ENCODE assay signal across 1 cellular context in the genomic region with DNA sequence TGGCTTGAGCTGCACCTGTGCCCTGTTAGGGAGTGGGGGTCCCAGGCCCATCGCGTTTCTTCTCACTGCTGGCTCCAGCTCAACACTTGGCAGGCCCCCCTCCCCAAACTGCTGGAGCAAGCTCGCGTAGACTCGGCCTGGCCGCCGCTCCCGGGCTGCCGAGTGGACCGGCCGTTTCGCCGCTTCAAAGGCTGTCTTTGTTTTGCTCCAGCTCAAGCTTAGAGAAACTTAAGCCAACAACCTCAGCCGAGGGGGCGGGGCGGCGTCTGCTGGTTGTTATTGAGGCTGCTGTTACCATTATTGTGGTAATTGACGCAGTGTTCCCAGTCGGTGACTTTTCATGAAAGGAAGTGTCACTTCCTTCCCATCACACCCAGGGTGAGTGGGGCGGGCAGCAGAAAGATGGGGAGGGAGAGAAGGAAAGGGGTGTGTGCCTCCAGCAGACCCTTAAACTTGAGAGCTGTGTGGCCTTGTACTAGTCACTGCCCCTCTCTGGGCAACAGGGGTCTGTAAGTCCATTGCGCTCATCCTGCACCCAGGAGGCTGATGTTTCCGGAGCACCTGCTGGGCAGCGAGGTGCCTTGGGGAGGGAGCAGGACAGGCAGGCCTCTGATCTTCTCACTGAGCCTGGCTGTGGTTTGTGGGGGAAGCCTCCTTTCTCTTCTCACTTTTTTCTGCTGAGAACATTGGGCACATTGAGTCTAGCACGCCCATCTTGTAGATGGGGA.
A peak's percentile ranks its signal among the peaks of the same experiment; 100 is the strongest.
TF ChIP-seq lines count a peak whose summit lies in the region.

No MANE protein-coding gene starts in this region.

TF ChIP-seq in GM12878, 131 proteins besides CTCF, POLR2A, EP300 and RAD21 (continued from another document and continues in another):
- TF ChIP-seq, protein P1, sequence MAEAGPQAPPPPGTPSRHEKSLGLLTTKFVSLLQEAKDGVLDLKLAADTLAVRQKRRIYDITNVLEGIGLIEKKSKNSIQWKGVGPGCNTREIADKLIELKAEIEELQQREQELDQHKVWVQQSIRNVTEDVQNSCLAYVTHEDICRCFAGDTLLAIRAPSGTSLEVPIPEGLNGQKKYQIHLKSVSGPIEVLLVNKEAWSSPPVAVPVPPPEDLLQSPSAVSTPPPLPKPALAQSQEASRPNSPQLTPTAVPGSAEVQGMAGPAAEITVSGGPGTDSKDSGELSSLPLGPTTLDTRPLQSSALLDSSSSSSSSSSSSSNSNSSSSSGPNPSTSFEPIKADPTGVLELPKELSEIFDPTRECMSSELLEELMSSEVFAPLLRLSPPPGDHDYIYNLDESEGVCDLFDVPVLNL (IDR thresholded peaks at IDR 0.05; ENCODE audit: low read depth, low read length) = no peak
- TF ChIP-seq TCF12 (IDR thresholded peaks at IDR 0.05; ENCODE audit: low read depth, low read length) = no peak
- peak; percentile 78 for TF ChIP-seq RUNX3 (IDR thresholded peaks at IDR 0.05; ENCODE audit: low read length)
- 0 out of 2 replicates have a peak, but pooled peaks have one; percentile 2 for TF ChIP-seq WRNIP1 (IDR thresholded peaks at IDR 0.05; ENCODE audit: borderline replicate concordance, low read depth, low read length)
- no peak for TF ChIP-seq TCF7 (IDR thresholded peaks at IDR 0.05; ENCODE audit: borderline replicate concordance)
- TF ChIP-seq, protein P2, sequence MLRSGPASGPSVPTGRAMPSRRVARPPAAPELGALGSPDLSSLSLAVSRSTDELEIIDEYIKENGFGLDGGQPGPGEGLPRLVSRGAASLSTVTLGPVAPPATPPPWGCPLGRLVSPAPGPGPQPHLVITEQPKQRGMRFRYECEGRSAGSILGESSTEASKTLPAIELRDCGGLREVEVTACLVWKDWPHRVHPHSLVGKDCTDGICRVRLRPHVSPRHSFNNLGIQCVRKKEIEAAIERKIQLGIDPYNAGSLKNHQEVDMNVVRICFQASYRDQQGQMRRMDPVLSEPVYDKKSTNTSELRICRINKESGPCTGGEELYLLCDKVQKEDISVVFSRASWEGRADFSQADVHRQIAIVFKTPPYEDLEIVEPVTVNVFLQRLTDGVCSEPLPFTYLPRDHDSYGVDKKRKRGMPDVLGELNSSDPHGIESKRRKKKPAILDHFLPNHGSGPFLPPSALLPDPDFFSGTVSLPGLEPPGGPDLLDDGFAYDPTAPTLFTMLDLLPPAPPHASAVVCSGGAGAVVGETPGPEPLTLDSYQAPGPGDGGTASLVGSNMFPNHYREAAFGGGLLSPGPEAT (IDR thresholded peaks at IDR 0.05; ENCODE audit: low read depth) = peak; percentile 43; the same call in 1 of the 2 replicates
- peak; percentile 55 for TF ChIP-seq LARP7 (IDR thresholded peaks at IDR 0.05)
- TF ChIP-seq GATAD2B (conservative IDR thresholded peaks at IDR 0.05; ENCODE audit: low read depth) = no peak; the same call in 1 of the 2 replicates
- no peak for TF ChIP-seq NR2C2 (IDR thresholded peaks at IDR 0.05; ENCODE audit: borderline replicate concordance, control insufficient read depth, insufficient read length, low read depth)
- TF ChIP-seq HDAC6 (IDR thresholded peaks at IDR 0.05; ENCODE audit: unreplicated experiment) = no peak
- no peak for TF ChIP-seq RELA (IDR thresholded peaks at IDR 0.05; ENCODE audit: borderline replicate concordance, partially characterized antibody)
- TF ChIP-seq EGR1 (IDR thresholded peaks at IDR 0.05; ENCODE audit: borderline replicate concordance in 1 of 2, low read depth in 2 of 2, low read length in 2 of 2) = 0 out of 3 replicates have a peak, but pooled peaks of 1 of the 2 experiments have one; percentile 23
- no peak for TF ChIP-seq FOXK2 (IDR thresholded peaks at IDR 0.05)
- TF ChIP-seq ZNF384 (IDR thresholded peaks at IDR 0.05; ENCODE audit: borderline replicate concordance, low read depth, low read length) = no peak; the same call in 1 of the 2 replicates
- TF ChIP-seq CBFB (IDR thresholded peaks at IDR 0.05; ENCODE audit: low read depth) = no peak
- TF ChIP-seq USF2 (IDR thresholded peaks at IDR 0.05; ENCODE audit: borderline replicate concordance, low read depth, low read length) = no peak
- no peak for TF ChIP-seq RBBP5 (conservative IDR thresholded peaks at IDR 0.05)
- no peak for TF ChIP-seq ELK1 (IDR thresholded peaks at IDR 0.05; ENCODE audit: low read depth, low read length)
- no peak for TF ChIP-seq SUPT20H (IDR thresholded peaks at IDR 0.05; ENCODE audit: borderline replicate concordance, control insufficient read depth, low read depth, low read length)
- TF ChIP-seq MXI1 (IDR thresholded peaks at IDR 0.05; ENCODE audit: low read depth, low read length) = 0 out of 2 replicates have a peak, but pooled peaks have one; percentile 23
- TF ChIP-seq ETV6 (conservative IDR thresholded peaks at IDR 0.05 in 1 of 2, IDR thresholded peaks at IDR 0.05 in 1 of 2; ENCODE audit: borderline replicate concordance in 1 of 2, low read depth in 1 of 2) = no peak
- peak; percentile 80; the same call in 1 of the 2 replicates for TF ChIP-seq ZSCAN29 (IDR thresholded peaks at IDR 0.05)
- TF ChIP-seq HCFC1 (IDR thresholded peaks at IDR 0.05; ENCODE audit: low read length) = no peak
- TF ChIP-seq SMAD1 (IDR thresholded peaks at IDR 0.05; ENCODE audit: low read depth, partially characterized antibody) = no peak
- no peak for TF ChIP-seq CBX3 (IDR thresholded peaks at IDR 0.05; ENCODE audit: borderline replicate concordance, low read depth)
- TF ChIP-seq MEF2A (IDR thresholded peaks at IDR 0.05; ENCODE audit: insufficient read depth, low read depth, low read length) = no peak
- TF ChIP-seq CREB1 (IDR thresholded peaks at IDR 0.05; ENCODE audit: low read depth) = peak; percentile 55
- TF ChIP-seq POLR2AphosphoS2 (IDR thresholded peaks at IDR 0.05; ENCODE audit: low read depth, low read length) = no peak
- TF ChIP-seq PML (IDR thresholded peaks at IDR 0.05; ENCODE audit: low read length) = no peak
- no peak for TF ChIP-seq TBL1XR1 (IDR thresholded peaks at IDR 0.05; ENCODE audit: low read depth, low read length)
- TF ChIP-seq, protein P3, sequence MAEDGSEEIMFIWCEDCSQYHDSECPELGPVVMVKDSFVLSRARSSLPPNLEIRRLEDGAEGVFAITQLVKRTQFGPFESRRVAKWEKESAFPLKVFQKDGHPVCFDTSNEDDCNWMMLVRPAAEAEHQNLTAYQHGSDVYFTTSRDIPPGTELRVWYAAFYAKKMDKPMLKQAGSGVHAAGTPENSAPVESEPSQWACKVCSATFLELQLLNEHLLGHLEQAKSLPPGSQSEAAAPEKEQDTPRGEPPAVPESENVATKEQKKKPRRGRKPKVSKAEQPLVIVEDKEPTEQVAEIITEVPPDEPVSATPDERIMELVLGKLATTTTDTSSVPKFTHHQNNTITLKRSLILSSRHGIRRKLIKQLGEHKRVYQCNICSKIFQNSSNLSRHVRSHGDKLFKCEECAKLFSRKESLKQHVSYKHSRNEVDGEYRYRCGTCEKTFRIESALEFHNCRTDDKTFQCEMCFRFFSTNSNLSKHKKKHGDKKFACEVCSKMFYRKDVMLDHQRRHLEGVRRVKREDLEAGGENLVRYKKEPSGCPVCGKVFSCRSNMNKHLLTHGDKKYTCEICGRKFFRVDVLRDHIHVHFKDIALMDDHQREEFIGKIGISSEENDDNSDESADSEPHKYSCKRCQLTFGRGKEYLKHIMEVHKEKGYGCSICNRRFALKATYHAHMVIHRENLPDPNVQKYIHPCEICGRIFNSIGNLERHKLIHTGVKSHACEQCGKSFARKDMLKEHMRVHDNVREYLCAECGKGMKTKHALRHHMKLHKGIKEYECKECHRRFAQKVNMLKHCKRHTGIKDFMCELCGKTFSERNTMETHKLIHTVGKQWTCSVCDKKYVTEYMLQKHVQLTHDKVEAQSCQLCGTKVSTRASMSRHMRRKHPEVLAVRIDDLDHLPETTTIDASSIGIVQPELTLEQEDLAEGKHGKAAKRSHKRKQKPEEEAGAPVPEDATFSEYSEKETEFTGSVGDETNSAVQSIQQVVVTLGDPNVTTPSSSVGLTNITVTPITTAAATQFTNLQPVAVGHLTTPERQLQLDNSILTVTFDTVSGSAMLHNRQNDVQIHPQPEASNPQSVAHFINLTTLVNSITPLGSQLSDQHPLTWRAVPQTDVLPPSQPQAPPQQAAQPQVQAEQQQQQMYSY (CRISPR knock-in tag; IDR thresholded peaks at IDR 0.05) = no peak
- no peak for TF ChIP-seq ATF2 (IDR thresholded peaks at IDR 0.05; ENCODE audit: low read length)
- 0 out of 4 replicates have a peak, but pooled peaks of 1 of the 2 experiments have one; percentile 5 for TF ChIP-seq BHLHE40 (IDR thresholded peaks at IDR 0.05; ENCODE audit: borderline replicate concordance in 1 of 2, low read depth in 2 of 2, low read length in 1 of 2)
- TF ChIP-seq POLR2AphosphoS5 (IDR thresholded peaks at IDR 0.05; ENCODE audit: low read length) = peak; percentile 2; the same call in 1 of the 2 replicates
- TF ChIP-seq BMI1 (IDR thresholded peaks at IDR 0.05; ENCODE audit: borderline replicate concordance) = no peak
- TF ChIP-seq IRF3 (IDR thresholded peaks at IDR 0.05) = no peak
- no peak for TF ChIP-seq SMAD5 (IDR thresholded peaks at IDR 0.05; ENCODE audit: low read depth)
- TF ChIP-seq, protein P4, sequence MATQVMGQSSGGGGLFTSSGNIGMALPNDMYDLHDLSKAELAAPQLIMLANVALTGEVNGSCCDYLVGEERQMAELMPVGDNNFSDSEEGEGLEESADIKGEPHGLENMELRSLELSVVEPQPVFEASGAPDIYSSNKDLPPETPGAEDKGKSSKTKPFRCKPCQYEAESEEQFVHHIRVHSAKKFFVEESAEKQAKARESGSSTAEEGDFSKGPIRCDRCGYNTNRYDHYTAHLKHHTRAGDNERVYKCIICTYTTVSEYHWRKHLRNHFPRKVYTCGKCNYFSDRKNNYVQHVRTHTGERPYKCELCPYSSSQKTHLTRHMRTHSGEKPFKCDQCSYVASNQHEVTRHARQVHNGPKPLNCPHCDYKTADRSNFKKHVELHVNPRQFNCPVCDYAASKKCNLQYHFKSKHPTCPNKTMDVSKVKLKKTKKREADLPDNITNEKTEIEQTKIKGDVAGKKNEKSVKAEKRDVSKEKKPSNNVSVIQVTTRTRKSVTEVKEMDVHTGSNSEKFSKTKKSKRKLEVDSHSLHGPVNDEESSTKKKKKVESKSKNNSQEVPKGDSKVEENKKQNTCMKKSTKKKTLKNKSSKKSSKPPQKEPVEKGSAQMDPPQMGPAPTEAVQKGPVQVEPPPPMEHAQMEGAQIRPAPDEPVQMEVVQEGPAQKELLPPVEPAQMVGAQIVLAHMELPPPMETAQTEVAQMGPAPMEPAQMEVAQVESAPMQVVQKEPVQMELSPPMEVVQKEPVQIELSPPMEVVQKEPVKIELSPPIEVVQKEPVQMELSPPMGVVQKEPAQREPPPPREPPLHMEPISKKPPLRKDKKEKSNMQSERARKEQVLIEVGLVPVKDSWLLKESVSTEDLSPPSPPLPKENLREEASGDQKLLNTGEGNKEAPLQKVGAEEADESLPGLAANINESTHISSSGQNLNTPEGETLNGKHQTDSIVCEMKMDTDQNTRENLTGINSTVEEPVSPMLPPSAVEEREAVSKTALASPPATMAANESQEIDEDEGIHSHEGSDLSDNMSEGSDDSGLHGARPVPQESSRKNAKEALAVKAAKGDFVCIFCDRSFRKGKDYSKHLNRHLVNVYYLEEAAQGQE (IDR thresholded peaks at IDR 0.05; ENCODE audit: low read depth, low read length) = no peak
- TF ChIP-seq GABPA (IDR thresholded peaks at IDR 0.05; ENCODE audit: low read depth) = no peak
- no peak for TF ChIP-seq SREBF1 (IDR thresholded peaks at IDR 0.05; ENCODE audit: low read length)
- TF ChIP-seq KLF5 (IDR thresholded peaks at IDR 0.05; ENCODE audit: partially characterized antibody) = no peak
